ENCODE assay signal across 1 cellular context in the genomic region with DNA sequence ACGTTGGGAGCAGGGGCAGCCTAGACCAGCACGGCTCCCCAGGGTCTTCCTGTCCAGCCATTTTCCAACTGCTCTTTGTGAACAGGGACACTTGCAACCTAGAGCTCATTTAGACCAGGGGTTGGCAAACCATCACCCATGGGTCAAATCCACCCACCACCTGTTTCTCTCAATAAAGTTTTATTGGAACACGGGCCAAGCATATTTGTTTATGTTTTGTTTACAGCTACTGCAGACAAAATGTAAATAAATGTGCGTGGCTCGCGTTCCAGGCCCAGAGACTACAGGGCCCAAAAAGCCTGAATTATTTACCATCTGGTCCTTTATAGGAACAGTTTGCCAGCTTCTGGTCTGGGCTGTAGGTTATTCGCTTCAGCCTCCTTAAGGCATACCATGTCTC.
A peak's percentile ranks its signal among the peaks of the same experiment; 100 is the strongest.
TF ChIP-seq lines count a peak whose summit lies in the region.

No MANE protein-coding gene starts in this region.

TF ChIP-seq in GM12878, 131 proteins besides CTCF, POLR2A, EP300 and RAD21:
- TF ChIP-seq ZNF622 (IDR thresholded peaks at IDR 0.05) (no peak), RUNX3 (IDR thresholded peaks at IDR 0.05; ENCODE audit: low read length) (no peak)
- TF ChIP-seq, protein P1, sequence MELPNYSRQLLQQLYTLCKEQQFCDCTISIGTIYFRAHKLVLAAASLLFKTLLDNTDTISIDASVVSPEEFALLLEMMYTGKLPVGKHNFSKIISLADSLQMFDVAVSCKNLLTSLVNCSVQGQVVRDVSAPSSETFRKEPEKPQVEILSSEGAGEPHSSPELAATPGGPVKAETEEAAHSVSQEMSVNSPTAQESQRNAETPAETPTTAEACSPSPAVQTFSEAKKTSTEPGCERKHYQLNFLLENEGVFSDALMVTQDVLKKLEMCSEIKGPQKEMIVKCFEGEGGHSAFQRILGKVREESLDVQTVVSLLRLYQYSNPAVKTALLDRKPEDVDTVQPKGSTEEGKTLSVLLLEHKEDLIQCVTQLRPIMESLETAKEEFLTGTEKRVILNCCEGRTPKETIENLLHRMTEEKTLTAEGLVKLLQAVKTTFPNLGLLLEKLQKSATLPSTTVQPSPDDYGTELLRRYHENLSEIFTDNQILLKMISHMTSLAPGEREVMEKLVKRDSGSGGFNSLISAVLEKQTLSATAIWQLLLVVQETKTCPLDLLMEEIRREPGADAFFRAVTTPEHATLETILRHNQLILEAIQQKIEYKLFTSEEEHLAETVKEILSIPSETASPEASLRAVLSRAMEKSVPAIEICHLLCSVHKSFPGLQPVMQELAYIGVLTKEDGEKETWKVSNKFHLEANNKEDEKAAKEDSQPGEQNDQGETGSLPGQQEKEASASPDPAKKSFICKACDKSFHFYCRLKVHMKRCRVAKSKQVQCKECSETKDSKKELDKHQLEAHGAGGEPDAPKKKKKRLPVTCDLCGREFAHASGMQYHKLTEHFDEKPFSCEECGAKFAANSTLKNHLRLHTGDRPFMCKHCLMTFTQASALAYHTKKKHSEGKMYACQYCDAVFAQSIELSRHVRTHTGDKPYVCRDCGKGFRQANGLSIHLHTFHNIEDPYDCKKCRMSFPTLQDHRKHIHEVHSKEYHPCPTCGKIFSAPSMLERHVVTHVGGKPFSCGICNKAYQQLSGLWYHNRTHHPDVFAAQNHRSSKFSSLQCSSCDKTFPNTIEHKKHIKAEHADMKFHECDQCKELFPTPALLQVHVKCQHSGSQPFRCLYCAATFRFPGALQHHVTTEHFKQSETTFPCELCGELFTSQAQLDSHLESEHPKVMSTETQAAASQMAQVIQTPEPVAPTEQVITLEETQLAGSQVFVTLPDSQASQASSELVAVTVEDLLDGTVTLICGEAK (IDR thresholded peaks at IDR 0.05; ENCODE audit: borderline replicate concordance): peak; percentile 79
